8 cellular contexts compared by ENCODE assay signal in the genomic region with DNA sequence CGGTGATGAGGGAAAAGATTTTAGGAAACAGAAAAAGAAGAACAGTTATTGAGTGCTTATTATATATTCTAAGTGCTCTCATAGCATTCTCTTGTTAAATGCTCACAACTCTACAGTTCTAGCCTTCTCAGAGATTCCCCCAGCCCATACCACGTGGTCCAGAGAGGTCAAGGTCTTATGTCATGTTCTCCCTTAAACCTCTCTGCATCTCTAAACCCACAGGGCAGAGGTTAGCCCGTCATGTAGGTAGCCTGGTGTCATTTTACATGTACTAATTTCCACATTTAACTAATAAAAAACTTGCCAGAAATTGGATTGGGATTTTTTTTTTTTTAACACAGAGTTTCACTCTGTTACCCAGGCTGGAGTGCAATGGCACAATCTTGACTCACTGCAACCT.
"Had no signal": no experiment of that assay in that cellular context is flagged by ENCODE, and none has a peak within 500 bp of the region (broad histone marks: within the 10 kb centered on the region; RNA-seq: fewer than 3 reads in every experiment).

No MANE protein-coding gene starts in this region.

- H3K4me3 ChIP-seq: GM12878 had no signal

- FAIRE-seq: G401.6, GM12878, GM12891, GM12892, GM18507, GM19239 had no signal

- DNase-seq: GDM1, GF-D8 had no signal

- ATAC-seq: GM12878 had no signal
